In the genomic region with DNA sequence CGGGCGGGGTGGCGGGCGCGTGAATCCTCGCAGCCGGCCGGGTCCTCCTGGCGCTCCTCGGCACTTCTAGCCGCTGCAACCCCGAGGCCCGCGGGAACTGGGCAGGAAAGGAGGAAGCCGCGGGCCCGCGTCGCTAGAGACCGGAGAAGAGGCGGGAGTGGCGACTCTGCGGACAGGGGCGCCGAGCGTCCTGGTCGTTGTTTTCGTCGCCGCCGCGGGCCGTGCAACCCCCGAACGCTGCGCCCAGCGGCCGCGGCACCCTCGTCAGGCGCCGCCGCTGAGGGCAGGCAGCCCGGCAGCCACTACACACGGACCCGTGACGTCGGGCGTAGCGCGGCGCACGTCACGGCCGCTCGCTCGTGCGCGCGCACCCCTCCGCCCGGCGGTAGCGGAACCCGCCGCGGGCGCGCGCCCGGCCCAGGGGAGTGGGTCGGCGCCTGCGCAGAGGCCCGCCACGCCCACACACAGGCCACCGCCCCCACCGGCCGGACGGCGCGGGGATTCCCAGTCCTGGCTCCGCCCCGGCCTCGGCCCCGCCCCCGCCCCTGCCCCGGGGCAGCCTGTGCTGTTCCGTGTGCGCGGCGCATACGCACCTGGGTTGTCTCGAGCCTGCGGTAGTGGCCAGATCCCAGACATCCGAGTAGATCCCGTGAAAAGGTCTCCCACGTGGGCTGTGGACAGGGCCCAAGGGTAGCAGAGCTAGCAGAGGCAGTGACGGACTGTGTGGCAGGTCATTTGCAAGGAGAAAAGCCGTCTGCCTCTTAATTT, we compare ENCODE assay signal across 1 cellular context.
A peak's percentile ranks its signal among the peaks of the same experiment; 100 is the strongest.
TF ChIP-seq lines count a peak whose summit lies in the region.

Gene MAP3K2 (minus strand): TSS at position 321 of the 768 bp plus-strand sequence. CDS start 44,846 bp downstream, outside the sequence.

TF ChIP-seq in K562, 482 proteins besides CTCF, POLR2A, EP300 and RAD21 (continued from another document):
- TF ChIP-seq, protein P1, sequence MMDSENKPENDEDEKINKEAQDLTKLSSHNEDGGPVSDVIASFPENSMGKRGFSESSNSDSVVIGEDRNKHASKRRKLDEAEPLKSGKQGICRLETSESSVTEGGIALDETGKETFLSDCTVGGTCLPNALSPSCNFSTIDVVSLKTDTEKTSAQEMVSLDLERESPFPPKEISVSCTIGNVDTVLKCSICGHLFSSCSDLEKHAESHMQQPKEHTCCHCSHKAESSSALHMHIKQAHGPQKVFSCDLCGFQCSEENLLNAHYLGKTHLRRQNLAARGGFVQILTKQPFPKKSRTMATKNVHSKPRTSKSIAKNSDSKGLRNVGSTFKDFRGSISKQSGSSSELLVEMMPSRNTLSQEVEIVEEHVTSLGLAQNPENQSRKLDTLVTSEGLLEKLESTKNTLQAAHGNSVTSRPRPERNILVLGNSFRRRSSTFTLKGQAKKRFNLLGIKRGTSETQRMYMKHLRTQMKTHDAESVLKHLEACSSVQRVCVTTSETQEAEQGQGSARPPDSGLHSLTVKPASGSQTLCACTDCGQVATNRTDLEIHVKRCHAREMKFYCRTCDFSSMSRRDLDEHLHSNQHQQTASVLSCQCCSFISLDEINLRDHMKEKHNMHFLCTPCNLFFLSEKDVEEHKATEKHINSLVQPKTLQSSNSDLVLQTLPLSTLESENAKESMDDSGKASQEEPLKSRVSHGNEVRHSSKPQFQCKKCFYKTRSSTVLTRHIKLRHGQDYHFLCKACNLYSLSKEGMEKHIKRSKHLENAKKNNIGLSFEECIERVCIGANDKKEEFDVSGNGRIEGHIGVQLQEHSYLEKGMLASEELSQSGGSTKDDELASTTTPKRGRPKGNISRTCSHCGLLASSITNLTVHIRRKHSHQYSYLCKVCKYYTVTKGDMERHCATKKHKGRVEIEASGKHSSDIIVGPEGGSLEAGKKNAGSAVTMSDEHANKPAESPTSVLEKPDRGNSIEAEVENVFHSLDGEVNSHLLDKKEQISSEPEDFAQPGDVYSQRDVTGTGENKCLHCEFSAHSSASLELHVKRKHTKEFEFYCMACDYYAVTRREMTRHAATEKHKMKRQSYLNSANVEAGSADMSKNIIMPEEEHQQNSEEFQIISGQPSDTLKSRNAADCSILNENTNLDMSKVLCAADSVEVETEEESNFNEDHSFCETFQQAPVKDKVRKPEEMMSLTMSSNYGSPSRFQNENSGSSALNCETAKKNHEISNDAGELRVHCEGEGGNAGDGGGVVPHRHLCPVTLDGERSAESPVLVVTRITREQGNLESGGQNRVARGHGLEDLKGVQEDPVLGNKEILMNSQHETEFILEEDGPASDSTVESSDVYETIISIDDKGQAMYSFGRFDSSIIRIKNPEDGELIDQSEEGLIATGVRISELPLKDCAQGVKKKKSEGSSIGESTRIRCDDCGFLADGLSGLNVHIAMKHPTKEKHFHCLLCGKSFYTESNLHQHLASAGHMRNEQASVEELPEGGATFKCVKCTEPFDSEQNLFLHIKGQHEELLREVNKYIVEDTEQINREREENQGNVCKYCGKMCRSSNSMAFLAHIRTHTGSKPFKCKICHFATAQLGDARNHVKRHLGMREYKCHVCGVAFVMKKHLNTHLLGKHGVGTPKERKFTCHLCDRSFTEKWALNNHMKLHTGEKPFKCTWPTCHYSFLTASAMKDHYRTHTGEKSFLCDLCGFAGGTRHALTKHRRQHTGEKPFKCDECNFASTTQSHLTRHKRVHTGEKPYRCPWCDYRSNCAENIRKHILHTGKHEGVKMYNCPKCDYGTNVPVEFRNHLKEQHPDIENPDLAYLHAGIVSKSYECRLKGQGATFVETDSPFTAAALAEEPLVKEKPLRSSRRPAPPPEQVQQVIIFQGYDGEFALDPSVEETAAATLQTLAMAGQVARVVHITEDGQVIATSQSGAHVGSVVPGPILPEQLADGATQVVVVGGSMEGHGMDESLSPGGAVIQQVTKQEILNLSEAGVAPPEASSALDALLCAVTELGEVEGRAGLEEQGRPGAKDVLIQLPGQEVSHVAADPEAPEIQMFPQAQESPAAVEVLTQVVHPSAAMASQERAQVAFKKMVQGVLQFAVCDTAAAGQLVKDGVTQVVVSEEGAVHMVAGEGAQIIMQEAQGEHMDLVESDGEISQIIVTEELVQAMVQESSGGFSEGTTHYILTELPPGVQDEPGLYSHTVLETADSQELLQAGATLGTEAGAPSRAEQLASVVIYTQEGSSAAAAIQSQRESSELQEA (IDR thresholded peaks at IDR 0.05; ENCODE audit: low read depth) = no peak
- TF ChIP-seq MXD1 (CRISPR knock-in tag; IDR thresholded peaks at IDR 0.05; ENCODE audit: borderline replicate concordance, poor library complexity, severe bottlenecking) (peak; percentile 60), TFAM (CRISPR knock-in tag; conservative IDR thresholded peaks at IDR 0.05) (no peak), SNIP1 (IDR thresholded peaks at IDR 0.05; ENCODE audit: low read depth) (no peak), ZNF76 (CRISPR knock-in tag; IDR thresholded peaks at IDR 0.05; ENCODE audit: borderline replicate concordance) (no peak), CCAR2 (IDR thresholded peaks at IDR 0.05; ENCODE audit: low read depth, low read length) (no peak), ZSCAN29 (IDR thresholded peaks at IDR 0.05) (no peak), ZNF785 (CRISPR knock-in tag; IDR thresholded peaks at IDR 0.05) (no peak), HSF4 (CRISPR knock-in tag; IDR thresholded peaks at IDR 0.05; ENCODE audit: borderline replicate concordance) (no peak), ZNF436 (CRISPR knock-in tag; IDR thresholded peaks at IDR 0.05) (no peak), ZNF347 (CRISPR knock-in tag; IDR thresholded peaks at IDR 0.05; ENCODE audit: low read depth) (no peak), ETS2 (tag; IDR thresholded peaks at IDR 0.05; ENCODE audit: borderline replicate concordance, poor library complexity, severe bottlenecking) (no peak)
